ENCODE assay signal across 23 cellular contexts in genomic region chr1:177426533-177426932, GRCh38.
"Had no signal": no experiment of that assay in that cellular context is flagged by ENCODE, and none has a peak within 500 bp of the region (broad histone marks: within the 10 kb centered on the region; RNA-seq: fewer than 3 reads in every experiment).

No MANE protein-coding gene starts in this region.

- H3K4me3 ChIP-seq: esophagus squamous epithelium had no signal

- H3K27me3 ChIP-seq: brain microvascular endothelial cell, esophagus squamous epithelium had no signal

- ATAC-seq: activated CD4-positive, alpha-beta T cell treated with anti-CD3 and anti-CD28 coated beads for 36 hours; activated CD8-positive, alpha-beta memory T cell treated with anti-CD3 and anti-CD28 coated beads, Interleukin-2, amount 10 ng/mL, durations not matched to agents 7 days and 5 days; activated CD8-positive, alpha-beta T cell treated with anti-CD3 and anti-CD28 coated beads, Interleukin-2, amount 10 ng/mL, durations not matched to agents 7 days and 5 days; activated naive CD4-positive, alpha-beta T cell treated with anti-CD3 and anti-CD28 coated beads, Interleukin-2, amount 50 U/mL, for 72 hours; activated T-cell treated with anti-CD3 and anti-CD28 coated beads, Interleukin-2, amount 50 U/mL, for 72 hours had no signal

- H3K27ac Mint-ChIP-seq: activated CD4-positive, alpha-beta memory T cell treated with anti-CD3 and anti-CD28 coated beads for 36 hours; activated CD4-positive, alpha-beta T cell treated with anti-CD3 and anti-CD28 coated beads for 36 hours; activated CD4-positive, alpha-beta T cell treated with anti-CD3 and anti-CD28 coated beads, Interleukin-2, amount 10 ng/mL, durations not matched to agents 24 days and 14 days; activated CD8-positive, alpha-beta memory T cell treated with anti-CD3 and anti-CD28 coated beads, Interleukin-2, amount 10 ng/mL, durations not matched to agents 7 days and 5 days; activated CD8-positive, alpha-beta T cell treated with anti-CD3 and anti-CD28 coated beads, Interleukin-2, amount 10 ng/mL, durations not matched to agents 7 days and 5 days; activated naive CD4-positive, alpha-beta T cell treated with anti-CD3 and anti-CD28 coated beads, Interleukin-2, amount 10 ng/mL, durations not matched to agents 7 days and 5 days; activated naive CD4-positive, alpha-beta T cell treated with anti-CD3 and anti-CD28 coated beads, Interleukin-2, amount 50 U/mL, for 72 hours; activated naive CD8-positive, alpha-beta T cell treated with anti-CD3 and anti-CD28 coated beads, Interleukin-2, amount 10 ng/mL, durations not matched to agents 7 days and 5 days; activated T-cell treated with anti-CD3 and anti-CD28 coated beads, Interleukin-2, amount 50 U/mL, for 24 hours; activated T-cell treated with anti-CD3 and anti-CD28 coated beads, Interleukin-2, amount 50 U/mL, for 72 hours had no signal

- H3K27me3 Mint-ChIP-seq: activated CD4-positive, alpha-beta memory T cell treated with anti-CD3 and anti-CD28 coated beads for 36 hours; activated CD4-positive, alpha-beta T cell treated with anti-CD3 and anti-CD28 coated beads for 36 hours; activated CD4-positive, alpha-beta T cell treated with anti-CD3 and anti-CD28 coated beads, Interleukin-2, amount 10 ng/mL, durations not matched to agents 24 days and 14 days; activated CD8-positive, alpha-beta memory T cell treated with anti-CD3 and anti-CD28 coated beads, Interleukin-2, amount 10 ng/mL, durations not matched to agents 7 days and 5 days; activated naive CD4-positive, alpha-beta T cell treated with anti-CD3 and anti-CD28 coated beads, Interleukin-2, amount 10 ng/mL, durations not matched to agents 7 days and 5 days; activated naive CD8-positive, alpha-beta T cell treated with anti-CD3 and anti-CD28 coated beads, Interleukin-2, amount 10 ng/mL, durations not matched to agents 7 days and 5 days; activated T-cell treated with anti-CD3 and anti-CD28 coated beads, Interleukin-2, amount 50 U/mL, for 24 hours; central memory CD8-positive, alpha-beta T cell had no signal

- H3K4me1 Mint-ChIP-seq: activated CD4-positive, alpha-beta T cell treated with anti-CD3 and anti-CD28 coated beads for 36 hours; activated CD4-positive, alpha-beta T cell treated with anti-CD3 and anti-CD28 coated beads, Interleukin-2, amount 10 ng/mL, durations not matched to agents 24 days and 14 days; activated CD8-positive, alpha-beta memory T cell treated with anti-CD3 and anti-CD28 coated beads, Interleukin-2, amount 10 ng/mL, durations not matched to agents 7 days and 5 days; activated naive CD4-positive, alpha-beta T cell treated with anti-CD3 and anti-CD28 coated beads, Interleukin-2, amount 10 ng/mL, durations not matched to agents 7 days and 5 days; activated naive CD8-positive, alpha-beta T cell treated with anti-CD3 and anti-CD28 coated beads, Interleukin-2, amount 10 ng/mL, durations not matched to agents 7 days and 5 days; central memory CD8-positive, alpha-beta T cell had no signal

- DNase-seq: activated CD4-positive, alpha-beta memory T cell treated with anti-CD3 and anti-CD28 coated beads for 36 hours; activated CD4-positive, alpha-beta T cell treated with anti-CD3 and anti-CD28 coated beads for 36 hours; activated CD4-positive, alpha-beta T cell treated with anti-CD3 and anti-CD28 coated beads, Interleukin-2, amount 10 ng/mL, durations not matched to agents 24 days and 14 days; activated CD4-positive, CD25-positive, alpha-beta regulatory T cell; activated CD4-positive, CD25-positive, alpha-beta regulatory T cell treated with anti-CD3 and anti-CD28 coated beads, Interleukin-2, amount 50 U/mL, for 72 hours; activated CD8-positive, alpha-beta memory T cell treated with anti-CD3 and anti-CD28 coated beads, Interleukin-2, amount 10 ng/mL, durations not matched to agents 7 days and 5 days; activated CD8-positive, alpha-beta memory T cell treated with anti-CD3 and anti-CD28 coated beads, Interleukin-2, amount 50 U/mL, for 4 hours; activated CD8-positive, alpha-beta T cell treated with anti-CD3 and anti-CD28 coated beads, Interleukin-2, amount 10 ng/mL, durations not matched to agents 7 days and 5 days; activated gamma-delta T cell; activated naive CD4-positive, alpha-beta T cell; activated naive CD4-positive, alpha-beta T cell treated with anti-CD3 and anti-CD28 coated beads, Interleukin-2, amount 10 ng/mL, durations not matched to agents 7 days and 5 days; activated naive CD8-positive, alpha-beta T cell treated with anti-CD3 and anti-CD28 coated beads, Interleukin-2, amount 10 ng/mL, durations not matched to agents 7 days and 5 days; activated T-cell treated with anti-CD3 and anti-CD28 coated beads, Interleukin-2, amount 50 U/mL, for 24 hours; activated T-cell treated with anti-CD3 and anti-CD28 coated beads, Interleukin-2, amount 50 U/mL, for 72 hours; brain microvascular endothelial cell; cortex of kidney; dermis blood vessel endothelial cell; effector CD8-positive, alpha-beta T cell; esophagus squamous epithelium; T-helper 2 cell had no signal

- H3K4me1 ChIP-seq: esophagus squamous epithelium had no signal

- H3K9me3 Mint-ChIP-seq: activated CD4-positive, alpha-beta memory T cell treated with anti-CD3 and anti-CD28 coated beads for 36 hours; activated CD4-positive, alpha-beta T cell treated with anti-CD3 and anti-CD28 coated beads, Interleukin-2, amount 10 ng/mL, durations not matched to agents 24 days and 14 days; activated naive CD4-positive, alpha-beta T cell treated with anti-CD3 and anti-CD28 coated beads, Interleukin-2, amount 10 ng/mL, durations not matched to agents 7 days and 5 days; activated naive CD8-positive, alpha-beta T cell treated with anti-CD3 and anti-CD28 coated beads, Interleukin-2, amount 10 ng/mL, durations not matched to agents 7 days and 5 days had no signal

- H3K4me3 Mint-ChIP-seq: activated CD4-positive, alpha-beta memory T cell treated with anti-CD3 and anti-CD28 coated beads for 36 hours; activated CD4-positive, alpha-beta T cell treated with anti-CD3 and anti-CD28 coated beads for 36 hours; activated CD4-positive, alpha-beta T cell treated with anti-CD3 and anti-CD28 coated beads, Interleukin-2, amount 10 ng/mL, durations not matched to agents 24 days and 14 days; activated CD8-positive, alpha-beta memory T cell treated with anti-CD3 and anti-CD28 coated beads, Interleukin-2, amount 10 ng/mL, durations not matched to agents 7 days and 5 days; activated CD8-positive, alpha-beta T cell treated with anti-CD3 and anti-CD28 coated beads, Interleukin-2, amount 10 ng/mL, durations not matched to agents 7 days and 5 days; activated naive CD4-positive, alpha-beta T cell treated with anti-CD3 and anti-CD28 coated beads, Interleukin-2, amount 10 ng/mL, durations not matched to agents 7 days and 5 days; activated naive CD8-positive, alpha-beta T cell treated with anti-CD3 and anti-CD28 coated beads, Interleukin-2, amount 10 ng/mL, durations not matched to agents 7 days and 5 days; activated T-cell treated with anti-CD3 and anti-CD28 coated beads, Interleukin-2, amount 50 U/mL, for 24 hours; activated T-cell treated with anti-CD3 and anti-CD28 coated beads, Interleukin-2, amount 50 U/mL, for 72 hours; central memory CD8-positive, alpha-beta T cell had no signal

- H3K27ac ChIP-seq: brain microvascular endothelial cell, epithelial cell of prostate, esophagus squamous epithelium had no signal

- H3K9me3 ChIP-seq: esophagus squamous epithelium had no signal

- H3K36me3 ChIP-seq: brain microvascular endothelial cell, esophagus squamous epithelium had no signal

- H3K36me3 Mint-ChIP-seq: activated CD4-positive, alpha-beta memory T cell treated with anti-CD3 and anti-CD28 coated beads for 36 hours; activated CD8-positive, alpha-beta memory T cell treated with anti-CD3 and anti-CD28 coated beads, Interleukin-2, amount 10 ng/mL, durations not matched to agents 7 days and 5 days; activated naive CD4-positive, alpha-beta T cell treated with anti-CD3 and anti-CD28 coated beads, Interleukin-2, amount 10 ng/mL, durations not matched to agents 7 days and 5 days; activated naive CD8-positive, alpha-beta T cell treated with anti-CD3 and anti-CD28 coated beads, Interleukin-2, amount 10 ng/mL, durations not matched to agents 7 days and 5 days had no signal
